Comparison of ENCODE assay signal across 8 cellular contexts in the genomic region with DNA sequence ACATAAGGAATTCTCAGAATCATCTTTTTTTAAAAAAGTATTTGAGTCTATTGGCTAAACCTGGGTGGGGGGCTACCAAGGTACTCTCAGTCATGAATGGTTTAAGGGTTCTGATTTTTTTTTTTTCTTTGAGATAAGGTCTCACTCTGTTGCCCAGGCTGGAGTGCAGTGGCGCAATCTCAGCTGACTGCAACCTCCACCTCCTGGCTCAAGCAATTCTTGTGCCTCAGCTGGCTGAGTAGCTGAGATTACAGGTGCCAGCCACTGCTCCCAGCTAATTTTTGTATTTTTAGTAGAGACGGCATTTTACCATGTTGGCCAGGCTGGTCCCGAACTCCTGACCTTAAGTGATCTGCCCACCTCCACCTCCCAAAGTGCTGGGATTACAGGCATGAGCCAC.
A peak's percentile ranks its signal among the peaks of the same experiment; 100 is the strongest.
DNase-seq lines count a peak whose midpoint lies in the region; ATAC-seq, FAIRE-seq and TF ChIP-seq lines count a peak whose summit lies in the region.
"Not testable (repeated sequence)": the region's sequence is repeated elsewhere in the genome, so short reads cannot be mapped to it uniquely, and the experiment has no call there.

No MANE protein-coding gene starts in this region.

- H3K36me3 ChIP-seq in Caco-2 (ENCODE audit: control insufficient read depth, insufficient read depth, low read length); HUES48 (ENCODE audit: control insufficient read depth, insufficient read depth, low read length); iPS-20b (ENCODE audit: insufficient read depth, low read depth, low read length); thyroid gland: not testable (repeated sequence)
- H3K36me3 ChIP-seq in OCI-LY3 (replicated peaks; ENCODE audit: low read depth, low read length) (peaks cover 34% of the 10 kb centered on the region), GM12878 (ENCODE audit: control insufficient read depth in 2 of 2, insufficient read depth in 2 of 2, low read length in 1 of 2) (peaks cover 13 to 37% of the 10 kb centered on the region in 2 experiments), neutrophil (peaks cover 71% of the 10 kb centered on the region)

- SMC1A ChIA-PET in GM12878 (lab: Charles Lee; ENCODE audit: uncharacterized antibody, unreplicated experiment), result interaction anchor here (0.5 to 16.6 kb wide), 11 partner anchors 10 to 103 kb away, joined by 3 to 368 read pairs (median 4); no protein-coding TSS in a partner anchor

- TF ChIP-seq RAD21 in GM12878 (IDR thresholded peaks at IDR 0.05; ENCODE audit: insufficient read depth, low read depth, low read length), result not testable (repeated sequence)

- H3K36me3 Mint-ChIP-seq in Caco-2 (ENCODE audit: insufficient read depth, unreplicated experiment), result not testable (repeated sequence)
- H3K36me3 Mint-ChIP-seq in dendritic cell treated with granulocyte-macrophage colony-stimulating factor and Interleukin-4, amounts not matched to agents 40 ng/mL and 50 ng/mL, for 4 days (ENCODE audit: low read depth), result peaks cover 87% of the 10 kb centered on the region

- POLR2A ChIA-PET in Caco-2 (lab: Charles Lee), result not testable (repeated sequence)
- POLR2A ChIA-PET in GM12878 (lab: Charles Lee), result interaction anchor here (0.6 to 1.2 kb wide), 2 partner anchors 18 to 476 kb away, joined by 3 to 4 read pairs; no protein-coding TSS in a partner anchor

- not testable (repeated sequence) for H3K4me3 Mint-ChIP-seq in Caco-2 (ENCODE audit: unreplicated experiment); dendritic cell treated with granulocyte-macrophage colony-stimulating factor and Interleukin-4, amounts not matched to agents 40 ng/mL and 50 ng/mL, for 4 days

- H3K9ac ChIP-seq in HUES48 (ENCODE audit: low read depth, low read length); OCI-LY3 (ENCODE audit: low read length); GM12878 (ENCODE audit: control insufficient read depth, insufficient read depth, low read length); iPS-20b (ENCODE audit: low read depth, low read length): not testable (repeated sequence)

- BruUV-seq in Caco-2 (replicated peaks; lab: Mats Ljungman, UMichigan); GM12878 (replicated peaks; lab: Mats Ljungman, UMichigan): not testable (repeated sequence)

- H2AFZ ChIP-seq in OCI-LY3 (ENCODE audit: low read depth, low read length); GM12878 (ENCODE audit: control insufficient read depth, low read depth, low read length): not testable (repeated sequence)

- not testable (repeated sequence) for H3K9me3 Mint-ChIP-seq in Caco-2 (ENCODE audit: unreplicated experiment); dendritic cell treated with granulocyte-macrophage colony-stimulating factor and Interleukin-4, amounts not matched to agents 40 ng/mL and 50 ng/mL, for 4 days

- intact Hi-C loops in Caco-2 (cut with micrococcal nuclease; ENCODE audit: unreplicated experiment); dendritic cell treated with granulocyte-macrophage colony-stimulating factor and Interleukin-4, amounts not matched to agents 40 ng/mL and 50 ng/mL, for 4 days (cut with micrococcal nuclease); thyroid gland (cut with DNase I): not testable (repeated sequence)
- intact Hi-C loops in GM12878 (cut with micrococcal nuclease; ENCODE audit: unreplicated experiment), result loop anchor here (5.0 kb wide), 1 partner anchor 42 kb away; no protein-coding TSS in a partner anchor

- in situ Hi-C loops in GM12878 (cut with MboI), result not testable (repeated sequence)

- RAD21 ChIA-PET in GM12878 (lab: Charles Lee; ENCODE audit: unreplicated experiment), result interaction anchor here (0.6 to 2.2 kb wide), 8 partner anchors 27 to 138 kb away, joined by 3 to 8 read pairs (median 3); no protein-coding TSS in a partner anchor

- not testable (repeated sequence) for H3K4me3 ChIP-seq in Caco-2 (ENCODE audit: low read depth, low read length); HUES48 (ENCODE audit: low read depth, low read length); OCI-LY3 (ENCODE audit: low read length); GM12878; neutrophil (ENCODE audit: low read depth in 1 of 2, low read length in 1 of 2); thyroid gland (replicated peaks in 1 of 3)
- H3K4me3 ChIP-seq in iPS-20b (ENCODE audit: low read length), result peak overlapping the region; percentile 56; the same call in 1 of the 2 replicates

- ATAC-seq in GM12878, result not testable (repeated sequence)

- H3K27me3 ChIP-seq in Caco-2 (replicated peaks; ENCODE audit: control insufficient read depth, insufficient read depth, low read length); HUES48 (ENCODE audit: control insufficient read depth, insufficient read depth, low read length); OCI-LY3 (ENCODE audit: low read depth, low read length); GM12878 (replicated peaks in 1 of 2; ENCODE audit: control insufficient read depth in 2 of 2, insufficient read depth in 2 of 2, low read length in 1 of 2); neutrophil; thyroid gland: not testable (repeated sequence)
- peaks cover 11% of the 10 kb centered on the region; the same call in 1 of the 2 replicates for H3K27me3 ChIP-seq in iPS-20b (ENCODE audit: insufficient read depth, low read length)

- TF ChIP-seq CTCF in Caco-2 (IDR thresholded peaks at IDR 0.05; ENCODE audit: insufficient read depth in 1 of 2, low read depth in 1 of 2, low read length in 1 of 2, severe bottlenecking in 1 of 2, unreplicated experiment in 1 of 2); OCI-LY3 (IDR thresholded peaks at IDR 0.05; ENCODE audit: low read depth, low read length); GM12878 (IDR thresholded peaks at IDR 0.05 in 2 of 3, conservative IDR thresholded peaks at IDR 0.05 in 1 of 3; ENCODE audit: control insufficient read depth in 2 of 3, extremely low read depth in 1 of 3, insufficient read depth in 1 of 3, low read depth in 3 of 3, low read length in 3 of 3); neutrophil (IDR thresholded peaks at IDR 0.05); thyroid gland (IDR thresholded peaks at IDR 0.05): not testable (repeated sequence)

- DNase-seq in Caco-2; GM12878 (ENCODE audit: low read depth, low spot score): not testable (repeated sequence)
- peak; percentile 55 to 59 for DNase-seq in thyroid gland

- H3K79me2 ChIP-seq in OCI-LY3 (ENCODE audit: low read length), result not testable (repeated sequence)
- peaks cover 11% of the 10 kb centered on the region for H3K79me2 ChIP-seq in GM12878 (ENCODE audit: control insufficient read depth, insufficient read depth, low read length)

- WGBS in GM12878 (ENCODE audit: insufficient coverage, insufficient replicate concordance, low lambda C conversion rate, missing lambda C conversion rate), result 95% methylated on average over 3 of the region's 3 CpGs
- whole genome bisulfite sequencing in thyroid gland, 2 donors, result 30 to 42% methylated on average over 3 of the region's 3 CpGs

- not testable (repeated sequence) for TF ChIP-seq POLR2A in GM12878 (IDR thresholded peaks at IDR 0.05; ENCODE audit: low read depth, low read length); thyroid gland (IDR thresholded peaks at IDR 0.05)

- H3K4me2 ChIP-seq in OCI-LY3 (ENCODE audit: low read length), result peak overlapping the region; percentile 19
- not testable (repeated sequence) for H3K4me2 ChIP-seq in GM12878 (ENCODE audit: control insufficient read depth, insufficient read depth)

- H3K27ac ChIP-seq in HUES48 (ENCODE audit: low read depth, low read length), result peak overlapping the region; percentile 59
- peak overlapping the region; percentile 2; the same call in 1 of the 2 replicates for H3K27ac ChIP-seq in OCI-LY3 (ENCODE audit: low read length)
- peak overlapping the region; percentile 18; the same call in 1 of the 2 replicates for H3K27ac ChIP-seq in GM12878 (ENCODE audit: control insufficient read depth, insufficient read depth)
- not testable (repeated sequence) for H3K27ac ChIP-seq in iPS-20b (ENCODE audit: low read length); thyroid gland
- H3K27ac ChIP-seq in neutrophil, result peak overlapping the region; percentile 61

- FAIRE-seq in GM12878 (lab: Jason Lieb, UNC), result not testable (repeated sequence)

- not testable (repeated sequence) for H3K9me3 ChIP-seq in Caco-2; HUES48 (ENCODE audit: control insufficient read depth, insufficient read depth, low read length); OCI-LY3 (ENCODE audit: insufficient read depth, low read length); GM12878 (replicated peaks; ENCODE audit: control insufficient read depth, insufficient read depth, low read length); iPS-20b (ENCODE audit: insufficient read depth, low read depth, low read length); neutrophil; thyroid gland

- H3K27ac Mint-ChIP-seq in Caco-2 (ENCODE audit: unreplicated experiment), result peak overlapping the region; percentile 43
- peak overlapping the region; percentile 73 for H3K27ac Mint-ChIP-seq in dendritic cell treated with granulocyte-macrophage colony-stimulating factor and Interleukin-4, amounts not matched to agents 40 ng/mL and 50 ng/mL, for 4 days

- not testable (repeated sequence) for TF ChIP-seq EP300 in GM12878 (IDR thresholded peaks at IDR 0.05; ENCODE audit: borderline replicate concordance in 1 of 2, control insufficient read depth in 1 of 2, low read depth in 2 of 2, low read length in 2 of 2)

- H3K4me1 ChIP-seq in Caco-2, thyroid gland: not testable (repeated sequence)
- peaks cover 46% of the 10 kb centered on the region for H3K4me1 ChIP-seq in HUES48 (ENCODE audit: control insufficient read depth, insufficient read depth, low read length)
- H3K4me1 ChIP-seq in OCI-LY3 (ENCODE audit: low read length), result peaks cover 50% of the 10 kb centered on the region
- H3K4me1 ChIP-seq in GM12878 (ENCODE audit: control insufficient read depth, insufficient read depth, low read length), result peaks cover 36% of the 10 kb centered on the region
- H3K4me1 ChIP-seq in iPS-20b (ENCODE audit: insufficient read depth, low read length), result peaks cover 29% of the 10 kb centered on the region
- peaks cover 13 to 15% of the 10 kb centered on the region in 2 experiments for H3K4me1 ChIP-seq in neutrophil (ENCODE audit: control insufficient read depth in 1 of 2, insufficient read depth in 1 of 2, low read depth in 1 of 2, low read length in 1 of 2)

- H4K20me1 ChIP-seq in OCI-LY3 (ENCODE audit: insufficient read depth, low read length), result peaks cover 27% of the 10 kb centered on the region
- H4K20me1 ChIP-seq in GM12878 (ENCODE audit: control insufficient read depth, insufficient read depth), result not testable (repeated sequence)

- CTCF ChIA-PET in Caco-2 (lab: Charles Lee), result not testable (repeated sequence)
- CTCF ChIA-PET in GM12878 (lab: Yijun Ruan, JAX), result interaction anchor here (0.8 to 1.2 kb wide), 4 partner anchors 18 to 170 kb away, joined by 3 to 4 read pairs (median 3); no protein-coding TSS in a partner anchor

- H3K27me3 Mint-ChIP-seq in Caco-2 (ENCODE audit: insufficient read depth, unreplicated experiment); dendritic cell treated with granulocyte-macrophage colony-stimulating factor and Interleukin-4, amounts not matched to agents 40 ng/mL and 50 ng/mL, for 4 days: not testable (repeated sequence)

- peaks cover 10% of the 10 kb centered on the region for H3K4me1 Mint-ChIP-seq in Caco-2 (ENCODE audit: low read depth, unreplicated experiment)
- H3K4me1 Mint-ChIP-seq in dendritic cell treated with granulocyte-macrophage colony-stimulating factor and Interleukin-4, amounts not matched to agents 40 ng/mL and 50 ng/mL, for 4 days (ENCODE audit: low read depth), result peaks cover 44% of the 10 kb centered on the region
